In genomic region chr7:33671521-33672262, GRCh38 we compare ENCODE assay signal across 11 cellular contexts.
A peak's percentile ranks its signal among the peaks of the same experiment; 100 is the strongest.
DNase-seq lines count a peak whose midpoint lies in the region; ATAC-seq, FAIRE-seq and TF ChIP-seq lines count a peak whose summit lies in the region.
"Had no signal": no experiment of that assay in that cellular context is flagged by ENCODE, and none has a peak within 500 bp of the region (broad histone marks: within the 10 kb centered on the region; RNA-seq: fewer than 3 reads in every experiment).

No MANE protein-coding gene starts in this region.

- H3K36me3 ChIP-seq in bronchial epithelial cell (ENCODE audit: control insufficient read depth, insufficient read depth, low read length) (no peaks in the 10 kb centered on the region), sigmoid colon (no peaks in the 10 kb centered on the region)

- no peaks in the 10 kb centered on the region for H3K27me3 ChIP-seq in bronchial epithelial cell (ENCODE audit: control insufficient read depth, insufficient read depth, low read length)
- H3K27me3 ChIP-seq in sigmoid colon, result no peaks in the 10 kb centered on the region

- TF ChIP-seq CTCF in bronchial epithelial cell (IDR thresholded peaks at IDR 0.05; ENCODE audit: insufficient read depth, low read length, severe bottlenecking), result no peak
- TF ChIP-seq CTCF in sigmoid colon (IDR thresholded peaks at IDR 0.05), result no peak

- TF ChIP-seq POLR2A in sigmoid colon (IDR thresholded peaks at IDR 0.05), result no peak

- H3K4me3 ChIP-seq in bronchial epithelial cell (ENCODE audit: low read depth, low read length) (no peak overlapping the region), sigmoid colon (no peak overlapping the region)

- 38 to 59% methylated on average over 3 of the region's 3 CpGs for WGBS in sigmoid colon, 2 donors

- no peaks in the 10 kb centered on the region for H3K9me3 ChIP-seq in sigmoid colon

- TF ChIP-seq EP300 in sigmoid colon (IDR thresholded peaks at IDR 0.05), result no peak

- no peaks in the 10 kb centered on the region for H3K4me1 ChIP-seq in sigmoid colon

- intact Hi-C loops in sigmoid colon (cut with DNase I), result no loop called here

- peak; percentile 95 for DNase-seq in DMS79 (lab: John Stamatoyannopoulos, UW)
- DNase-seq in bronchial epithelial cell (ENCODE audit: low read depth), result peak; percentile 40
- no peak for DNase-seq in sigmoid colon
- DNase-seq in SK-N-DZ (ENCODE audit: low spot score), result no peak
- DNase-seq: activated naive CD8-positive, alpha-beta T cell treated with anti-CD3 and anti-CD28 coated beads, Interleukin-2, amount 50 U/mL, for 24 hours; CD4-positive, alpha-beta memory T cell had no signal

- no peak overlapping the region for H3K27ac ChIP-seq in sigmoid colon

- ATAC-seq in GM21390 (IDR thresholded peaks at IDR 0.05; ENCODE audit: unreplicated experiment), result peak; percentile 77
- ATAC-seq in HG03457 (IDR thresholded peaks at IDR 0.05; ENCODE audit: unreplicated experiment), result peak; percentile 59
- ATAC-seq in HG02571 (IDR thresholded peaks at IDR 0.05; ENCODE audit: unreplicated experiment), result no peak
- ATAC-seq in HG02840 (IDR thresholded peaks at IDR 0.05; ENCODE audit: low FRiP score, unreplicated experiment), result no peak
- ATAC-seq: activated naive CD8-positive, alpha-beta T cell treated with anti-CD3 and anti-CD28 coated beads, Interleukin-2, amount 50 U/mL, for 24 hours; HCT116 had no signal

- no peak for FAIRE-seq in bronchial epithelial cell (lab: Jason Lieb, UNC)

Comparison
In these comparisons a context has a peak if more than half of its experiments do, and no peak if none do; other contexts are left out.
1. DNase-seq: peak in DMS79 (single experiment) and bronchial epithelial cell (single experiment); none in sigmoid colon (single experiment) and SK-N-DZ (single experiment).
2. ATAC-seq: peak in GM21390 (single experiment) and HG03457 (single experiment); none in HG02571 (single experiment) and HG02840 (single experiment).